Comparison of ENCODE assay signal across 8 cellular contexts in genomic region chr4:145181091-145181501, GRCh38. TPM values are rescaled to one million over a fixed set of nuclear protein-coding genes. Genes with fewer than 3 reads are reported as not detected.
DNase-seq lines count a peak whose midpoint lies in the region; FAIRE-seq and TF ChIP-seq lines count a peak whose summit lies in the region.

No MANE protein-coding gene starts in this region.

- intact Hi-C loops in endothelial cell of umbilical vein (cut with micrococcal nuclease), result loop anchor here (1.0 to 5.0 kb wide), 2 partner anchors 30 to 301 kb away; partner anchors contain the start of gene SMAD1

- H3K4me1 ChIP-seq in endothelial cell of umbilical vein (ENCODE audit: control insufficient read depth, extremely low read depth, insufficient read depth, low read length) (peaks cover 18% of the 10 kb centered on the region), trophoblast cell (ENCODE audit: control insufficient read depth in 1 of 2, insufficient read depth in 2 of 2, low read length in 2 of 2) (peaks cover 0 to 7% of the 10 kb centered on the region in 2 experiments)

- H4K12ac ChIP-seq in trophoblast cell (ENCODE audit: low read depth, low read length), result peak overlapping the region; percentile 6

- DNase-seq in NAMALWA (ENCODE audit: low spot score) (peak; percentile 63), endothelial cell of umbilical vein (ENCODE audit: low read depth, low spot score) (no peak), trophoblast cell (no peak), DMS79 (lab: John Stamatoyannopoulos, UW) (no peak), D721Med (ENCODE audit: insufficient read length, low spot score) (no peak), HuH-7.5 (ENCODE audit: low spot score) (no peak), HPDE6-E6E7 (ENCODE audit: extremely low spot score) (no peak)

- H3K23ac ChIP-seq in trophoblast cell (ENCODE audit: low read length), result no peak overlapping the region

- no peak overlapping the region for H2BK12ac ChIP-seq in trophoblast cell (ENCODE audit: low read length)

- WGBS in trophoblast cell (ENCODE audit: extremely low coverage, insufficient coverage, insufficient read length), result no CpG with 5 or more reads among the region's 7 CpGs

- peaks cover 8% of the 10 kb centered on the region for H3K79me1 ChIP-seq in trophoblast cell (ENCODE audit: low read length)

- H3K9ac ChIP-seq in endothelial cell of umbilical vein (replicated peaks; ENCODE audit: extremely low read depth, insufficient read depth, low read length) (peak overlapping the region; percentile 60), trophoblast cell (ENCODE audit: low read length) (no peak overlapping the region)

- H3K14ac ChIP-seq in trophoblast cell (ENCODE audit: low read length), result no peak overlapping the region

- CTCF ChIA-PET in endothelial cell of umbilical vein (lab: Charles Lee), result interaction anchor here (0.8 to 1.9 kb wide), 6 partner anchors 19 to 436 kb away, joined by 3 to 6 read pairs (median 4); no protein-coding TSS in a partner anchor

- H3K27ac ChIP-seq in endothelial cell of umbilical vein (ENCODE audit: insufficient read depth, low read depth, low read length), result peak overlapping the region; percentile 78
- peak overlapping the region; percentile 35 for H3K27ac ChIP-seq in trophoblast cell (ENCODE audit: low read depth, low read length)

- no peak for TF ChIP-seq CTCF in endothelial cell of umbilical vein (IDR thresholded peaks at IDR 0.05; ENCODE audit: extremely low read depth in 1 of 2, insufficient read depth in 1 of 2, low read depth in 1 of 2, low read length in 2 of 2)
- TF ChIP-seq CTCF in D721Med (IDR thresholded peaks at IDR 0.05; ENCODE audit: insufficient read depth, missing control alignments), result no peak

- no peak overlapping the region for H2BK5ac ChIP-seq in trophoblast cell (ENCODE audit: low read depth, low read length, poor library complexity)

- H3K79me2 ChIP-seq in endothelial cell of umbilical vein (ENCODE audit: control insufficient read depth, insufficient read depth, low read length), result peaks cover 35% of the 10 kb centered on the region
- peaks cover 4% of the 10 kb centered on the region for H3K79me2 ChIP-seq in trophoblast cell (ENCODE audit: control insufficient read depth, insufficient read depth, low read length, poor library complexity)

- no peak overlapping the region for H4K91ac ChIP-seq in trophoblast cell (ENCODE audit: low read depth, low read length)

- H3K27me3 ChIP-seq in endothelial cell of umbilical vein (ENCODE audit: control insufficient read depth in 2 of 2, insufficient read depth in 2 of 2, low read length in 2 of 2) (no peaks in the 10 kb centered on the region), trophoblast cell (ENCODE audit: insufficient read depth, low read length) (no peaks in the 10 kb centered on the region)

- H3K18ac ChIP-seq in trophoblast cell (ENCODE audit: low read length), result no peak overlapping the region

- FAIRE-seq in endothelial cell of umbilical vein (lab: Jason Lieb, UNC) (no peak), D721Med (lab: Jason Lieb, UNC) (no peak)

- POLR2A ChIA-PET in endothelial cell of umbilical vein (lab: Charles Lee), result no interaction called here

- H4K8ac ChIP-seq in trophoblast cell (ENCODE audit: low read depth, low read length), result peak overlapping the region; percentile 45

- H3K4me2 ChIP-seq in endothelial cell of umbilical vein (ENCODE audit: insufficient read depth, low read length) (peak overlapping the region; percentile 67), trophoblast cell (ENCODE audit: low read length) (peak overlapping the region; percentile 86)

- H3K9me3 ChIP-seq in endothelial cell of umbilical vein (replicated peaks; ENCODE audit: control insufficient read depth, insufficient read depth, low read length) (no peaks in the 10 kb centered on the region), trophoblast cell (ENCODE audit: insufficient read depth, low read depth, low read length) (no peaks in the 10 kb centered on the region)

- no peak overlapping the region for H3K4ac ChIP-seq in trophoblast cell (ENCODE audit: low read depth, low read length)

- H4K20me1 ChIP-seq in endothelial cell of umbilical vein (replicated peaks; ENCODE audit: control insufficient read depth, extremely low read depth, insufficient read depth, low read length), result peaks cover 6% of the 10 kb centered on the region

- H3K4me3 ChIP-seq in GM08714 (ENCODE audit: low read length) (peak overlapping the region; percentile 82), endothelial cell of umbilical vein (replicated peaks in 1 of 3; ENCODE audit: insufficient read depth in 1 of 3, low read depth in 1 of 3, low read length in 3 of 3) (peak overlapping the region; percentile 15 to 78 (median 57)), trophoblast cell (ENCODE audit: low read depth, low read length) (peak overlapping the region; percentile 83)

- no peak overlapping the region for H2AK5ac ChIP-seq in trophoblast cell (ENCODE audit: low read length)

- TSS peak; percentile 24 for BruUV-seq in endothelial cell of umbilical vein (replicated peaks; lab: Mats Ljungman, UMichigan)

- no peaks in the 10 kb centered on the region for H3K9me1 ChIP-seq in endothelial cell of umbilical vein (replicated peaks; ENCODE audit: control insufficient read depth, extremely low read depth, insufficient read depth, low read length)

- peak overlapping the region; percentile 63 for H2AFZ ChIP-seq in endothelial cell of umbilical vein (ENCODE audit: low read depth, low read length)
- peak overlapping the region; percentile 47 for H2AFZ ChIP-seq in trophoblast cell (ENCODE audit: insufficient read depth, low read length, poor library complexity)

- TF ChIP-seq POLR2A in endothelial cell of umbilical vein (IDR thresholded peaks at IDR 0.05; ENCODE audit: low read depth, low read length), result no peak

- H2BK120ac ChIP-seq in trophoblast cell (ENCODE audit: insufficient read depth, low read length, poor library complexity), result no peak overlapping the region

- dilution Hi-C loops in endothelial cell of umbilical vein (cut with MboI; ENCODE audit: extremely low pct_ligation_motif_present, low sequenced_read_pairs), result no loop called here

- H3K36me3 ChIP-seq in endothelial cell of umbilical vein (ENCODE audit: control insufficient read depth in 2 of 2, extremely low read depth in 1 of 2, insufficient read depth in 2 of 2, low read length in 2 of 2) (no peaks in the 10 kb centered on the region), trophoblast cell (ENCODE audit: control insufficient read depth in 1 of 2, insufficient read depth in 2 of 2, low read length in 2 of 2) (no peaks in the 10 kb centered on the region)

TF ChIP-seq in endothelial cell of umbilical vein, 7 proteins besides CTCF, POLR2A, EP300 and RAD21:
- TF ChIP-seq MYC (IDR thresholded peaks at IDR 0.05; ENCODE audit: low read depth, low read length) (no peak), POLR2AphosphoS5 (IDR thresholded peaks at IDR 0.05; ENCODE audit: insufficient read depth, low read depth, low read length) (no peak)

RNA-seq across cellular contexts. Expression of gene OTUD4, which starts 0.7 kb away (rescaled TPM):
- 39.5 and 40.9 TPM in 2 replicates for total RNA-seq in endothelial cell of umbilical vein
- polyA plus RNA-seq in endothelial cell of umbilical vein, result 12.4 and 12.6 TPM in 2 replicates
- 10.7 and 11.8 TPM in 2 replicates for polyA plus RNA-seq in endothelial cell of umbilical vein (2011; cell fraction: cytosol; rRNA removed)
- 31.8 and 35.9 TPM in 2 replicates for polyA plus RNA-seq in endothelial cell of umbilical vein (2011; cell fraction: nucleus; rRNA removed)
- 15.1 and 21.9 TPM in 2 replicates for polyA plus RNA-seq in endothelial cell of umbilical vein (2012)
- 36.4 and 36.9 TPM in 2 replicates for polyA minus RNA-seq in endothelial cell of umbilical vein
- polyA minus RNA-seq in endothelial cell of umbilical vein (2011; cell fraction: cytosol; rRNA and poly(A)+ RNA removed), result 13.3 TPM
- 44.9 and 70.4 TPM in 2 replicates for polyA minus RNA-seq in endothelial cell of umbilical vein (2011; cell fraction: nucleus; rRNA and poly(A)+ RNA removed)
- 15.6 and 16.1 TPM in 2 replicates for polyA plus RNA-seq in trophoblast cell (2013)
